ENCODE assay signal across 7 cellular contexts in the genomic region with DNA sequence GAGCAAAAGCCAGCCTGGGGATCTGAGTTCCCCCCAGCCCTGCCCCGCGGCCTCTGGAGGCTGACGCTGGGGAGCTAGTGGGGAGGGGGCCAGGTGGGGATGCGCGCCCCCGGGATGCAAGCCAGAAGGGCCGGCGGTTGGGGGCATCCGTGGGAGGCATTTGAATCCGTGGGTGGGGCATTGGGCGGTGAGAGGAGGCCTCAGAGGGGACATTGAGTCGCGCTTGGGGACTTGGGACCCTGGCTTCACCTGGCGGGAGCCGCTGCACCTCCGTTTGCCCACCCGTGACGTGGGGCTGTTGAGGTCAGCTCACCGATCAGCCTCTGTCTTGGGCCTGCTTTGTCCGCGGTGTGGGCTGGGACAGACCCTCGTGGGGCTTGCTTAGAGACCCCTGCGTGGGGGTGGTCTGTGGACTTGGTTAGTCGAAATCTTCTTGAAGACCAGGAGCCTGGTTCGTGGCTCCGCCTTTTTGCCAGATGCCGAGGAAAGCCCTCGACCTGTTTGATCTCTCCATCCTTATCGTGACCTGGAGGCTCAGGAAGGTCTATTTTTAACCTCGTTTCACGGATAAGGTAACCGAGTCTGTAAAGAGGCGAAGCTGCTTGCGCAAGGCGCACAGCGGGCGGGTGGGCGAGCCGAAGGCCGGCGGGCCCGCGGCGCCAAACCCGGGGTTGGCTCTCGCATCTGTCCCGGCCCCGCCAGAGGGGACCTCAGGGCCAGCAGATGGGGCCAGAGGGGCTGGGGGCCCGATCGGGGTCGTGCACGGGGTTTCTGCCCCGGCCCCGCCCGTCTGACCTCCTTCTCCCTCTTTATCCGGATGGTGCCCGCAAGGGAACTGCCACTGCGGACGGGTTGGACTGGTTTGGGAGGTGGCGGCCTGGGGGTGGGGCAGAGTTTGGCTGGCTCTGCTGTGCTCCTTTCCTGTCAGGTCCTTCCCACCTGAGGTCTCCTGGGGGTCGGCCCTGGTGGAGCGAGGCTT. TPM values are rescaled to one million over a fixed set of nuclear protein-coding genes. Genes with fewer than 3 reads are reported as not detected.
DNase-seq lines count a peak whose midpoint lies in the region; ATAC-seq and TF ChIP-seq lines count a peak whose summit lies in the region.

No MANE protein-coding gene starts in this region.

- 0 out of 2 replicates have a peak, but pooled peaks cover 8% of the 10 kb centered on the region for H3F3A ChIP-seq in GM23338 (replicated peaks; ENCODE audit: low read depth)

- peaks cover 31% of the 10 kb centered on the region for H3K4me1 Mint-ChIP-seq in GM23338
- H3K4me1 Mint-ChIP-seq in glutamatergic neuron (ENCODE audit: low read depth, unreplicated experiment): peaks cover 29% of the 10 kb centered on the region

- H3K9me3 Mint-ChIP-seq in GM23338: peaks cover 4% of the 10 kb centered on the region; the same call in 2 of the 3 replicates
- peaks cover 23% of the 10 kb centered on the region for H3K9me3 Mint-ChIP-seq in glutamatergic neuron (ENCODE audit: unreplicated experiment)

- no peak for TF ChIP-seq POLR2A in sigmoid colon (IDR thresholded peaks at IDR 0.05)

- H3K4me3 ChIP-seq in GM23338 (peak overlapping the region; percentile 86), sigmoid colon (peak overlapping the region in 3 of 4 donors; percentile 21 to 34 (median 27))

- H3K27ac ChIP-seq in GM23338 (ENCODE audit: low read depth): no peak overlapping the region
- H3K27ac ChIP-seq in VCaP: peak overlapping the region; percentile 99
- no peak overlapping the region for H3K27ac ChIP-seq in sigmoid colon

- peak overlapping the region; percentile 97 for H3K4me2 ChIP-seq in GM23338

- peak overlapping the region; percentile 87 for H2AFZ ChIP-seq in GM23338

- peaks cover 10% of the 10 kb centered on the region; the same call in 1 of the 2 replicates for H4K20me1 ChIP-seq in GM23338 (replicated peaks; ENCODE audit: insufficient read depth)

- intact Hi-C loops in sigmoid colon (cut with DNase I): no loop called here

- H3K36me3 Mint-ChIP-seq in GM23338 (ENCODE audit: low read depth): no peaks in the 10 kb centered on the region
- H3K36me3 Mint-ChIP-seq in glutamatergic neuron (ENCODE audit: unreplicated experiment): peaks cover 14% of the 10 kb centered on the region

- H3K9me3 ChIP-seq in sigmoid colon: no peaks in the 10 kb centered on the region

- TF ChIP-seq EP300 in sigmoid colon (IDR thresholded peaks at IDR 0.05): no peak

- TF ChIP-seq CTCF in GM23338 (conservative IDR thresholded peaks at IDR 0.05; ENCODE audit: low read depth in 2 of 2) (peak in 1 of 2 experiments; percentile 11; a peak in 2 of 4 replicates), VCaP (conservative IDR thresholded peaks at IDR 0.05) (no peak), glutamatergic neuron (IDR thresholded peaks at IDR 0.05; ENCODE audit: partially characterized antibody, unreplicated experiment) (no peak), sigmoid colon (IDR thresholded peaks at IDR 0.05) (no peak)

- H3K9me2 ChIP-seq in GM23338 (ENCODE audit: insufficient read depth): no peaks in the 10 kb centered on the region

- H3K36me3 ChIP-seq in GM23338 (ENCODE audit: insufficient read depth): no peaks in the 10 kb centered on the region
- H3K36me3 ChIP-seq in sigmoid colon: no peaks in the 10 kb centered on the region

- H3K27me3 ChIP-seq in GM23338 (ENCODE audit: insufficient read depth) (peaks cover 55% of the 10 kb centered on the region), sigmoid colon (peaks cover 14 to 46% (median 30%) of the 10 kb centered on the region in 3 donors)

- H3K27ac Mint-ChIP-seq in GM23338: no peak overlapping the region
- peak overlapping the region; percentile 76 for H3K27ac Mint-ChIP-seq in glutamatergic neuron (ENCODE audit: unreplicated experiment)

- ATAC-seq in GM23338 (peak; percentile 17), HG02884 (IDR thresholded peaks at IDR 0.05; ENCODE audit: unreplicated experiment) (no peak)

- DNase-seq in GM23338 (ENCODE audit: low spot score) (peak; percentile 77), glutamatergic neuron (no peak), sigmoid colon (no peak), NCI-H446 (lab: John Stamatoyannopoulos, UW) (no peak)
- no peak for DNase-seq in activated CD4-positive, alpha-beta T cell treated with anti-CD3 and anti-CD28 coated beads, Interleukin-2, amount 50 U/mL, for 4 hours

- WGBS in sigmoid colon, 2 donors: 10 to 23% methylated on average over 62 of the region's 62 CpGs

- no peaks in the 10 kb centered on the region for H3K79me2 ChIP-seq in GM23338 (replicated peaks; ENCODE audit: insufficient read depth)

- H3K4me1 ChIP-seq in GM23338 (ENCODE audit: insufficient read depth) (peaks cover 27% of the 10 kb centered on the region; the same call in 1 of the 2 replicates), sigmoid colon (peaks cover 0 to 24% (median 23%) of the 10 kb centered on the region in 4 donors)

- H3K4me3 Mint-ChIP-seq in GM23338: peak overlapping the region; percentile 83
- H3K4me3 Mint-ChIP-seq in glutamatergic neuron (ENCODE audit: unreplicated experiment): peak overlapping the region; percentile 90

- H3K27me3 Mint-ChIP-seq in GM23338 (ENCODE audit: insufficient read depth, low read depth, poor library complexity): peaks cover 35% of the 10 kb centered on the region
- peaks cover 15% of the 10 kb centered on the region for H3K27me3 Mint-ChIP-seq in glutamatergic neuron (ENCODE audit: unreplicated experiment)

TF ChIP-seq in GM23338, 12 proteins besides CTCF, POLR2A, EP300 and RAD21 (continues in another document):
- TF ChIP-seq ZNF331 (CRISPR knock-in tag; IDR thresholded peaks at IDR 0.05; ENCODE audit: low read depth): no peak
- no peak for TF ChIP-seq EZH2phosphoT487 (IDR thresholded peaks at IDR 0.05; ENCODE audit: unreplicated experiment)
- no peak for TF ChIP-seq EZH2 (IDR thresholded peaks at IDR 0.05; ENCODE audit: low read depth, unreplicated experiment)
- no peak for TF ChIP-seq NANOG (IDR thresholded peaks at IDR 0.05; ENCODE audit: borderline replicate concordance)
- peak; percentile 47; the same call in 1 of the 2 replicates for TF ChIP-seq POLR2AphosphoS5 (IDR thresholded peaks at IDR 0.05; ENCODE audit: low read depth)
- TF ChIP-seq, protein P1, sequence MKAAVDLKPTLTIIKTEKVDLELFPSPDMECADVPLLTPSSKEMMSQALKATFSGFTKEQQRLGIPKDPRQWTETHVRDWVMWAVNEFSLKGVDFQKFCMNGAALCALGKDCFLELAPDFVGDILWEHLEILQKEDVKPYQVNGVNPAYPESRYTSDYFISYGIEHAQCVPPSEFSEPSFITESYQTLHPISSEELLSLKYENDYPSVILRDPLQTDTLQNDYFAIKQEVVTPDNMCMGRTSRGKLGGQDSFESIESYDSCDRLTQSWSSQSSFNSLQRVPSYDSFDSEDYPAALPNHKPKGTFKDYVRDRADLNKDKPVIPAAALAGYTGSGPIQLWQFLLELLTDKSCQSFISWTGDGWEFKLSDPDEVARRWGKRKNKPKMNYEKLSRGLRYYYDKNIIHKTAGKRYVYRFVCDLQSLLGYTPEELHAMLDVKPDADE (IDR thresholded peaks at IDR 0.05): no peak

RNA-seq across cellular contexts. Expression of a gene that starts 8.3 kb away (rescaled TPM):
- total RNA-seq in GM23338 (2014; rRNA removed; shearing (Covaris generic)): 13.7 and 15.0 TPM in 2 replicates
- 9.9 and 10.7 TPM in 2 replicates for polyA plus RNA-seq in GM23338 (2016; fragmentation: Nextera tagmentation; extraction: Ambion mirVana)
- 152 TPM for total RNA-seq in glutamatergic neuron (ENCODE audit: unreplicated experiment)
- total RNA-seq in sigmoid colon: 1 to 10 TPM in 2 of 4 donors, under 1 TPM in 2; 0.55 to 2.5 (median 1.6) TPM
- 10 to 100 TPM in 1 of 3 donors, 1 to 10 TPM in 2; 3.6 to 10.7 (median 6.7) TPM for polyA plus RNA-seq in sigmoid colon
